ENCODE assay signal across 1 cellular context in the genomic region with DNA sequence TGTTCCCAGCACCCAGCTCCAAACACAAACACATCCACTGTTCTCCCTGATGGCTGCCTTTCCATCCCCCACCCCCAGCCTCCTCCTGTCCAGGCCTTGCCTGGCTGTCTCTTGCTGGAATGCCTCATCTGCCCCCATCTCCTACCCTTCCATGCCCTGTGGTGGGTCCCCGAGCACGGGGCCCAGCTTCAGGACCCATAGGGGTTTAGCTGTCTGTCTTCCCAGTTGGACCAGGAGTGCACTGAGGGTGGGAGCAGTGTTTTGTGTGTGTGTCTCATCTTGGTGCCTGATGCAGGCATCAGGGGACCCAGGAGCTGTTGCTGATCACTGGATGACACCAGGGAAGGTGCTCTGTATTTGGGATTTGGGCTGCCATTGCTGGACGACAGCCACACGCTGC.
TF ChIP-seq lines count a peak whose summit lies in the region.

No MANE protein-coding gene starts in this region.

TF ChIP-seq in A549, 52 proteins besides CTCF, POLR2A, EP300 and RAD21 (continued from another document):
- TF ChIP-seq JUNB (IDR thresholded peaks at IDR 0.05), result no peak
